In the genomic region with DNA sequence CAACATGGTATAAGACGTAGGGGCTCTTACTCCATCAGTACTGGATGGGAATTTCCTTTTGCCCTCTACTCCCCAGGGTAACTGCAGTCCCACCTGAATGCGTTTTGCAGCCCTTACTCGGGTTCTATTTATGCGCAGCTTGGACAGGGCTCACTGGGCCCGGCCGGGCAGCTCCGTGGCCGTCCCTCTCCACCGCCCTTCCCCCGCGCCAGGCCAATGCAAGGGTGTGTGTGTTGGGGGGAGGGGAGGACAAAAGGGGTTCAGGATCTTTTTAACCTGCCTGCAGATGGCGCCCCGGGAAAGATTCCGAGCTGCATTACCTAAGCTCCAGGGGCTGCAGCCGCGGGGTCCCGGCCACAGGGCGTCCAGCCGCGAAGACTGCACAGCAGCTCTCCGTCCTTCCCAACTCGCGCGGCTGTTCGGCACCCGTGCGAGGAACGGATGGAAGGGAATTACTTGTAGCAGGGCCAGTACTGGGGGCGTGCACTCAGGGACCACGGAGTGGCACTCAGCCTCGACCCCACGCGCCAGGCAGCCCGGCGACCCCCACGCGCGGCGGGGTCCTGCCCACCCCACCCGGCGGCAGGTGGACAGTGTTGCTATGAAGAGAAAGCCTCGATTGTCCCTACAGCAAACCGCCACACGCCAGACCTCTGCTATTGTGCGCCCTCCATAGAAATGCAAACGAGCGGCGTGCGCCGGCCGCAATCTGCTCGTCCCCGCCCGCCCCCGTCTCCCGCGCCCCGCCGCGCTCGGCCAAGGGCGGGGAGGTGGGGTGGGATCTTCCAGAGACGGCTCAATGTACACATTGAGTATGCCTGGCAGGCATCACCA, we compare ENCODE assay signal across 8 cellular contexts. TPM values are rescaled to one million over a fixed set of nuclear protein-coding genes. Genes with fewer than 3 reads are reported as not detected.
A peak's percentile ranks its signal among the peaks of the same experiment; 100 is the strongest.
DNase-seq lines count a peak whose midpoint lies in the region; ATAC-seq lines count a peak whose summit lies in the region.

No MANE protein-coding gene starts in this region.

- 0 to 1% methylated on average over 61 to 63 of the region's 63 CpGs for WGBS in esophagus, 2 donors

- no peak for ATAC-seq in HG03175 (IDR thresholded peaks at IDR 0.05; ENCODE audit: unreplicated experiment)

- no peaks in the 10 kb centered on the region for H3K27me3 ChIP-seq in esophagus (ENCODE audit: control insufficient read depth in 1 of 2, insufficient read depth in 2 of 2, low read length in 2 of 2)

- H3K4me3 ChIP-seq in esophagus (ENCODE audit: low read depth in 1 of 2, low read length in 2 of 2) = peak overlapping the region; percentile 36 to 56

- peaks cover 4 to 9% of the 10 kb centered on the region in 2 donors for H3K4me1 ChIP-seq in esophagus (ENCODE audit: control insufficient read depth in 2 of 2, insufficient read depth in 2 of 2, low read length in 1 of 2)

- peak overlapping the region; percentile 60 to 77 for H3K27ac ChIP-seq in esophagus (ENCODE audit: low read depth in 2 of 2, low read length in 1 of 2)
- peak overlapping the region; percentile 28 for H3K27ac ChIP-seq in substantia nigra (ENCODE audit: low read depth, low read length, poor library complexity, severe bottlenecking)

- peak; percentile 43 for DNase-seq in SIG-M5 treated with dmso at 0.1 percent for 504 hours (lab: John Stamatoyannopoulos, UW; ENCODE audit: unreplicated experiment)
- no peak for DNase-seq in SIG-M5 (lab: John Stamatoyannopoulos, UW)
- peak; percentile 48 for DNase-seq in NCI-H2227 treated with DMSO at 0.1 percent for 48 hours (lab: John Stamatoyannopoulos, UW)
- peak; percentile 63 for DNase-seq in activated CD8-positive, alpha-beta memory T cell treated with anti-CD3 and anti-CD28 coated beads for 24 hours
- peak; percentile 81 for DNase-seq in mucosa of gallbladder (ENCODE audit: low spot score)
- peak in 39 of 49 donors; percentile 16 to 77 (median 50) for DNase-seq in substantia nigra (lab: John Stamatoyannopoulos, UW)

- H3K36me3 ChIP-seq in esophagus (ENCODE audit: control insufficient read depth in 2 of 2, insufficient read depth in 2 of 2, low read length in 1 of 2) = peaks cover 0 to 2% of the 10 kb centered on the region in 2 donors

- H3K9me3 ChIP-seq in esophagus (ENCODE audit: control insufficient read depth in 2 of 2, insufficient read depth in 1 of 2, low read depth in 1 of 2, low read length in 1 of 2) = no peaks in the 10 kb centered on the region

RNA-seq across cellular contexts. Expression of gene GADD45G, which starts 1.0 kb away (rescaled TPM):
- polyA plus RNA-seq in esophagus = 10 to 100 TPM; 13.5 to 19.8 TPM
- 18.8 TPM for total RNA-seq in mucosa of gallbladder
